9 cellular contexts compared by ENCODE assay signal in genomic region chr11:119169272-119169719, GRCh38. TPM values are rescaled to one million over a fixed set of nuclear protein-coding genes. Genes with fewer than 3 reads are reported as not detected.
A peak's percentile ranks its signal among the peaks of the same experiment; 100 is the strongest.
DNase-seq lines count a peak whose midpoint lies in the region; ATAC-seq, FAIRE-seq and TF ChIP-seq lines count a peak whose summit lies in the region.
"Had no signal": no experiment of that assay in that cellular context is flagged by ENCODE, and none has a peak within 500 bp of the region (broad histone marks: within the 10 kb centered on the region; RNA-seq: fewer than 3 reads in every experiment).

No MANE protein-coding gene starts in this region.

- TF ChIP-seq POLR2A in GM12878 (IDR thresholded peaks at IDR 0.05; ENCODE audit: low read depth, low read length) = no peak

- H3K36me3 Mint-ChIP-seq in Calu3 (ENCODE audit: insufficient read depth, unreplicated experiment) = peaks cover 15% of the 10 kb centered on the region

- DNase-seq in Calu3 (peak; percentile 40), NCI-H226 (peak; percentile 40), GM12878 (ENCODE audit: low read depth, low spot score) (no peak), NCI-H510A (lab: John Stamatoyannopoulos, UW) (no peak), Ammon's horn (ENCODE audit: low spot score) (no peak)

- H3K27ac Mint-ChIP-seq in Calu3 (ENCODE audit: unreplicated experiment) = peak overlapping the region; percentile 54

- CTCF ChIA-PET in Calu3 (lab: Charles Lee) (interaction anchor here (0.7 to 1.0 kb wide), 5 partner anchors 10 to 126 kb away, joined by 3 to 6 read pairs (median 4); partner anchors contain the start of gene ABCG4), GM12878 (lab: Yijun Ruan, JAX) (interaction anchor here (0.6 to 3.8 kb wide), 31 partner anchors 10 to 419 kb away, joined by 3 to 28 read pairs (median 3); partner anchors contain the start of genes C2CD2L, CBL, DPAGT1 and USP2)

- SMC1A ChIA-PET in GM12878 (lab: Charles Lee; ENCODE audit: uncharacterized antibody, unreplicated experiment) = interaction anchor here (0.7 to 2.9 kb wide), 4 partner anchors 25 to 67 kb away, joined by 3 to 12 read pairs (median 4); partner anchors contain the start of gene DPAGT1

- H3K36me3 ChIP-seq in GM12878 (ENCODE audit: control insufficient read depth in 2 of 2, insufficient read depth in 2 of 2, low read length in 1 of 2) (no peaks in the 10 kb centered on the region), iPS-18a (ENCODE audit: control insufficient read depth, low read depth, low read length) (peaks cover 3% of the 10 kb centered on the region)

- peak; percentile 56 for FAIRE-seq in GM12878 (lab: Jason Lieb, UNC)

- H3K9me3 ChIP-seq in GM12878 (replicated peaks; ENCODE audit: control insufficient read depth, insufficient read depth, low read length) (no peaks in the 10 kb centered on the region), iPS-18a (ENCODE audit: control insufficient read depth, low read depth, low read length) (no peaks in the 10 kb centered on the region)

- H3K9ac ChIP-seq in GM12878 (ENCODE audit: control insufficient read depth, insufficient read depth, low read length) (peak overlapping the region; percentile 85), iPS-18a (ENCODE audit: low read length) (peak overlapping the region; percentile 82)

- no peaks in the 10 kb centered on the region for H3K27me3 Mint-ChIP-seq in Calu3 (ENCODE audit: unreplicated experiment)

- intact Hi-C loops in Calu3 (cut with micrococcal nuclease; ENCODE audit: unreplicated experiment) = no loop called here
- intact Hi-C loops in GM12878 (cut with micrococcal nuclease; ENCODE audit: unreplicated experiment) = loop anchor here (5.0 kb wide), 1 partner anchor 153 kb away; no protein-coding TSS in a partner anchor

- TF ChIP-seq RAD21 in GM12878 (IDR thresholded peaks at IDR 0.05; ENCODE audit: insufficient read depth, low read depth, low read length) = no peak

- no peaks in the 10 kb centered on the region for H3K4me1 Mint-ChIP-seq in Calu3 (ENCODE audit: low read depth, unreplicated experiment)

- no TSS peak for BruUV-seq in Calu3 (replicated peaks; lab: Mats Ljungman, UMichigan)
- no TSS peak for BruUV-seq in GM12878 (replicated peaks; lab: Mats Ljungman, UMichigan)

- TF ChIP-seq EP300 in GM12878 (IDR thresholded peaks at IDR 0.05; ENCODE audit: borderline replicate concordance in 1 of 2, control insufficient read depth in 1 of 2, low read depth in 2 of 2, low read length in 2 of 2) = no peak

- H2AFZ ChIP-seq in GM12878 (ENCODE audit: control insufficient read depth, low read depth, low read length) = peak overlapping the region; percentile 96

- H3K27me3 ChIP-seq in GM12878 (replicated peaks in 1 of 2; ENCODE audit: control insufficient read depth in 2 of 2, insufficient read depth in 2 of 2, low read length in 1 of 2) (no peaks in the 10 kb centered on the region), iPS-18a (ENCODE audit: control insufficient read depth, insufficient read depth, low read length) (no peaks in the 10 kb centered on the region)

- H3K27ac ChIP-seq in GM12878 (ENCODE audit: control insufficient read depth, insufficient read depth) (peak overlapping the region; percentile 82), iPS-18a (ENCODE audit: low read length) (peak overlapping the region; percentile 70), skin epidermis (peak overlapping the region; percentile 86 to 99 (median 96))

- H3K79me2 ChIP-seq in GM12878 (ENCODE audit: control insufficient read depth, insufficient read depth, low read length) = peaks cover 2% of the 10 kb centered on the region; the same call in 1 of the 2 replicates

- H3K4me3 Mint-ChIP-seq in Calu3 (ENCODE audit: low read depth, unreplicated experiment) = peak overlapping the region; percentile 69

- H3K4me3 ChIP-seq in GM12878 (peak overlapping the region; percentile 92), iPS-18a (ENCODE audit: low read length) (peak overlapping the region; percentile 68), skin epidermis (peak overlapping the region; percentile 60 to 97 (median 77))

- peaks cover 4% of the 10 kb centered on the region; the same call in 1 of the 2 replicates for H3K4me1 ChIP-seq in GM12878 (ENCODE audit: control insufficient read depth, insufficient read depth, low read length)
- H3K4me1 ChIP-seq in iPS-18a (ENCODE audit: control insufficient read depth, low read depth, low read length) = peaks cover 7% of the 10 kb centered on the region

- TF ChIP-seq CTCF in Calu3 (IDR thresholded peaks at IDR 0.05; ENCODE audit: unreplicated experiment) = no peak
- no peak for TF ChIP-seq CTCF in GM12878 (IDR thresholded peaks at IDR 0.05 in 2 of 3, conservative IDR thresholded peaks at IDR 0.05 in 1 of 3; ENCODE audit: control insufficient read depth in 2 of 3, extremely low read depth in 1 of 3, insufficient read depth in 1 of 3, low read depth in 3 of 3, low read length in 3 of 3)

- in situ Hi-C loops in GM12878 (cut with MboI) = no loop called here

- H4K20me1 ChIP-seq in GM12878 (ENCODE audit: control insufficient read depth, insufficient read depth) = no peaks in the 10 kb centered on the region

- H3K9me3 Mint-ChIP-seq in Calu3 (ENCODE audit: low read depth, unreplicated experiment) = no peaks in the 10 kb centered on the region

- 11% methylated on average over 15 of the region's 15 CpGs for WGBS in GM12878 (ENCODE audit: insufficient coverage, insufficient replicate concordance, low lambda C conversion rate, missing lambda C conversion rate)

- RAD21 ChIA-PET in GM12878 (lab: Charles Lee; ENCODE audit: unreplicated experiment) = interaction anchor here (0.8 to 1.2 kb wide), 12 partner anchors 25 to 187 kb away, joined by 3 to 7 read pairs (median 4); partner anchors contain the start of genes C2CD2L and CBL

- POLR2A ChIA-PET in GM12878 (lab: Charles Lee) = interaction anchor here (0.6 to 2.3 kb wide), 8 partner anchors 49 to 169 kb away, joined by 3 to 12 read pairs (median 3); partner anchors contain the start of genes C2CD2L, HINFP and TRAPPC4

- ATAC-seq in GM21717 (IDR thresholded peaks at IDR 0.05; ENCODE audit: unreplicated experiment) (peak; percentile 30), GM12878 (peak; percentile 67)

- H3K4me2 ChIP-seq in GM12878 (ENCODE audit: control insufficient read depth, insufficient read depth) = peak overlapping the region; percentile 99

RNA-seq across cellular contexts. Expression of gene NLRX1, which starts 0.8 kb away (rescaled TPM):
- total RNA-seq in Calu3 (2022) (5.5 and 6.7 TPM in 2 replicates), GM12878 (2014; rRNA removed) (17.3 and 18.0 TPM in 2 replicates), GM12878 (2014; rRNA removed; fragmentation: Illumina TruSeq; extraction: Trizol) (6.1 and 6.9 TPM in 2 replicates), GM12878 (2021) (18.5 and 20.5 TPM in 2 replicates)
- total RNA-seq in GM12878 (2013; cell fraction: nucleolus; rRNA removed) = 11.5 and 13.9 TPM in 2 replicates
- polyA plus RNA-seq in GM12878 (2011; ENCODE audit: low read depth) = 5.4 TPM
- polyA plus RNA-seq in GM12878 (2011; rRNA removed) (2.3 and 6.4 TPM in 2 replicates), GM12878 (2014; fragmentation: Illumina TruSeq; extraction: Trizol) (3.3 and 6.8 TPM in 2 replicates), GM12878 (2014; fragmentation: Nextera tagmentation; extraction: Ambion mirVana) (1 to 10 TPM in 1 of 2 experiments, under 1 TPM in 1; 0.85 to 1.0 TPM), GM12878 (2014; rRNA removed) (15.6 and 16.5 TPM in 2 replicates), GM12878 (2016; fragmentation: Nextera tagmentation; extraction: Ambion mirVana) (10 to 100 TPM; 13.1 to 16.5 TPM)
- polyA plus RNA-seq in GM12878 (2011; cell fraction: cytosol; rRNA removed) = 9.8 and 12.0 TPM in 2 replicates
- 21.8 and 27.0 TPM in 2 replicates for polyA plus RNA-seq in GM12878 (2011; cell fraction: nucleus; rRNA removed)
- 9.7 and 10.2 TPM in 2 replicates for polyA plus RNA-seq in GM12878 (2012)
- 7.9 and 15.4 TPM in 2 replicates for polyA minus RNA-seq in GM12878 (2011; rRNA and poly(A)+ RNA removed)
- polyA minus RNA-seq in GM12878 (2011; cell fraction: cytosol; rRNA and poly(A)+ RNA removed) = 3.5 and 7.2 TPM in 2 replicates
- polyA minus RNA-seq in GM12878 (2011; cell fraction: nucleus; rRNA and poly(A)+ RNA removed) = 8.2 and 12.0 TPM in 2 replicates

RNA-seq across cellular contexts. Expression of gene NHERF4, which starts 16.0 kb away (rescaled TPM):
- total RNA-seq in Calu3 (2022) (0.15 TPM in 1 of 2 replicates, not detected in the other), GM12878 (2014; rRNA removed) (not detected in 2 replicates), GM12878 (2014; rRNA removed; fragmentation: Illumina TruSeq; extraction: Trizol) (not detected in 2 replicates), GM12878 (2021) (0.15 TPM in 1 of 2 replicates, not detected in the other)
- total RNA-seq in GM12878 (2013; cell fraction: nucleolus; rRNA removed) = not detected in 2 replicates
- polyA plus RNA-seq in GM12878 (2011; ENCODE audit: low read depth) = not detected
- polyA plus RNA-seq in GM12878 (2011; rRNA removed) (not detected in 2 replicates), GM12878 (2014; fragmentation: Illumina TruSeq; extraction: Trizol) (not detected in 2 replicates), GM12878 (2014; fragmentation: Nextera tagmentation; extraction: Ambion mirVana) (not detected), GM12878 (2014; rRNA removed) (not detected in 2 replicates), GM12878 (2016; fragmentation: Nextera tagmentation; extraction: Ambion mirVana) (not detected)
- polyA plus RNA-seq in GM12878 (2011; cell fraction: cytosol; rRNA removed) = not detected in 2 replicates
- polyA plus RNA-seq in GM12878 (2011; cell fraction: nucleus; rRNA removed) = not detected in 2 replicates
- polyA plus RNA-seq in GM12878 (2012) = 0.09 TPM in 1 of 2 replicates, not detected in the other
- not detected in 2 replicates for polyA minus RNA-seq in GM12878 (2011; rRNA and poly(A)+ RNA removed)
- not detected in 2 replicates for polyA minus RNA-seq in GM12878 (2011; cell fraction: cytosol; rRNA and poly(A)+ RNA removed)
- polyA minus RNA-seq in GM12878 (2011; cell fraction: nucleus; rRNA and poly(A)+ RNA removed) = not detected in 2 replicates

RNA-seq across cellular contexts. Expression of gene ABCG4, which starts 20.4 kb away (rescaled TPM):
- total RNA-seq in Calu3 (2022) (not detected in 2 replicates), GM12878 (2014; rRNA removed) (not detected in 2 replicates), GM12878 (2014; rRNA removed; fragmentation: Illumina TruSeq; extraction: Trizol) (not detected in 2 replicates), GM12878 (2021) (not detected in 2 replicates)
- not detected in 2 replicates for total RNA-seq in GM12878 (2013; cell fraction: nucleolus; rRNA removed)
- polyA plus RNA-seq in GM12878 (2011; ENCODE audit: low read depth) = not detected
- polyA plus RNA-seq in GM12878 (2011; rRNA removed) (not detected in 2 replicates), GM12878 (2014; fragmentation: Illumina TruSeq; extraction: Trizol) (not detected in 2 replicates), GM12878 (2014; fragmentation: Nextera tagmentation; extraction: Ambion mirVana) (not detected), GM12878 (2014; rRNA removed) (0.04 TPM in 1 of 2 replicates, not detected in the other), GM12878 (2016; fragmentation: Nextera tagmentation; extraction: Ambion mirVana) (not detected)
- not detected in 2 replicates for polyA plus RNA-seq in GM12878 (2011; cell fraction: cytosol; rRNA removed)
- polyA plus RNA-seq in GM12878 (2011; cell fraction: nucleus; rRNA removed) = 0.06 TPM in 1 of 2 replicates, not detected in the other
- polyA plus RNA-seq in GM12878 (2012) = 0.03 TPM in 1 of 2 replicates, not detected in the other
- not detected in 2 replicates for polyA minus RNA-seq in GM12878 (2011; rRNA and poly(A)+ RNA removed)
- polyA minus RNA-seq in GM12878 (2011; cell fraction: cytosol; rRNA and poly(A)+ RNA removed) = not detected in 2 replicates
- not detected in 2 replicates for polyA minus RNA-seq in GM12878 (2011; cell fraction: nucleus; rRNA and poly(A)+ RNA removed)
- total RNA-seq: T-helper 1 cell treated with Interleukin-12 subunit alpha and Interleukin-12 subunit beta and Interleukin-4 antibody, amounts not matched to agents 30 ng/mL and 1 ng/mL, for 36 hours had no signal

RNA-seq across cellular contexts. Expression of gene CBL, which starts 36.8 kb away (rescaled TPM):
- 14.2 and 15.9 TPM in 2 replicates for total RNA-seq in Calu3 (2022)
- 28.7 and 29.6 TPM in 2 replicates for total RNA-seq in GM12878 (2013; cell fraction: nucleolus; rRNA removed)
- 9.3 and 9.6 TPM in 2 replicates for total RNA-seq in GM12878 (2014; rRNA removed)
- 9.4 and 10.0 TPM in 2 replicates for total RNA-seq in GM12878 (2014; rRNA removed; fragmentation: Illumina TruSeq; extraction: Trizol)
- 25.4 and 27.1 TPM in 2 replicates for total RNA-seq in GM12878 (2021)
- 7.9 TPM for polyA plus RNA-seq in GM12878 (2011; ENCODE audit: low read depth)
- polyA plus RNA-seq in GM12878 (2011; rRNA removed) = 14.5 and 18.4 TPM in 2 replicates
- polyA plus RNA-seq in GM12878 (2011; cell fraction: cytosol; rRNA removed) = 11.4 and 16.9 TPM in 2 replicates
- 21.6 and 24.8 TPM in 2 replicates for polyA plus RNA-seq in GM12878 (2011; cell fraction: nucleus; rRNA removed)
- 9.4 and 12.4 TPM in 2 replicates for polyA plus RNA-seq in GM12878 (2012)
- polyA plus RNA-seq in GM12878 (2014; fragmentation: Illumina TruSeq; extraction: Trizol) = 21.5 and 25.9 TPM in 2 replicates
- polyA plus RNA-seq in GM12878 (2014; fragmentation: Nextera tagmentation; extraction: Ambion mirVana) = 1 to 10 TPM; 3.9 to 7.6 TPM
- 11.6 and 12.1 TPM in 2 replicates for polyA plus RNA-seq in GM12878 (2014; rRNA removed)
- 1 to 10 TPM; 8.2 to 8.8 TPM for polyA plus RNA-seq in GM12878 (2016; fragmentation: Nextera tagmentation; extraction: Ambion mirVana)
- polyA minus RNA-seq in GM12878 (2011; rRNA and poly(A)+ RNA removed) = 20.2 and 23.0 TPM in 2 replicates
- 11.9 and 13.2 TPM in 2 replicates for polyA minus RNA-seq in GM12878 (2011; cell fraction: cytosol; rRNA and poly(A)+ RNA removed)
- polyA minus RNA-seq in GM12878 (2011; cell fraction: nucleus; rRNA and poly(A)+ RNA removed) = 8.0 and 13.5 TPM in 2 replicates

RNA-seq across cellular contexts. Expression of gene HINFP, which starts 47.9 kb away (rescaled TPM):
- total RNA-seq in Calu3 (2022) = 21.8 and 22.6 TPM in 2 replicates
- total RNA-seq in GM12878 (2013; cell fraction: nucleolus; rRNA removed) = 91.4 and 92.0 TPM in 2 replicates
- 17.9 and 18.0 TPM in 2 replicates for total RNA-seq in GM12878 (2014; rRNA removed)
- total RNA-seq in GM12878 (2014; rRNA removed; fragmentation: Illumina TruSeq; extraction: Trizol) = 12.2 and 15.1 TPM in 2 replicates
- 16.1 and 24.5 TPM in 2 replicates for total RNA-seq in GM12878 (2021)
- polyA plus RNA-seq in GM12878 (2011; ENCODE audit: low read depth) = 11.3 TPM
- 16.2 and 25.9 TPM in 2 replicates for polyA plus RNA-seq in GM12878 (2011; rRNA removed)
- polyA plus RNA-seq in GM12878 (2011; cell fraction: cytosol; rRNA removed) = 30.6 and 33.3 TPM in 2 replicates
- 64.3 and 75.7 TPM in 2 replicates for polyA plus RNA-seq in GM12878 (2011; cell fraction: nucleus; rRNA removed)
- polyA plus RNA-seq in GM12878 (2012) = 16.4 and 19.0 TPM in 2 replicates
- 18.1 and 18.6 TPM in 2 replicates for polyA plus RNA-seq in GM12878 (2014; fragmentation: Illumina TruSeq; extraction: Trizol)
- polyA plus RNA-seq in GM12878 (2014; fragmentation: Nextera tagmentation; extraction: Ambion mirVana) = 10 to 100 TPM; 13.1 to 18.9 TPM
- polyA plus RNA-seq in GM12878 (2014; rRNA removed) = 26.3 and 27.4 TPM in 2 replicates
- polyA plus RNA-seq in GM12878 (2016; fragmentation: Nextera tagmentation; extraction: Ambion mirVana) = 10 to 100 TPM; 17.9 to 18.6 TPM
- polyA minus RNA-seq in GM12878 (2011; rRNA and poly(A)+ RNA removed) = 28.8 and 39.4 TPM in 2 replicates
- polyA minus RNA-seq in GM12878 (2011; cell fraction: cytosol; rRNA and poly(A)+ RNA removed) = 10.4 and 12.2 TPM in 2 replicates
- 28.4 and 41.1 TPM in 2 replicates for polyA minus RNA-seq in GM12878 (2011; cell fraction: nucleus; rRNA and poly(A)+ RNA removed)

Comparison
In these comparisons a context has a peak if more than half of its experiments do, and no peak if none do; other contexts are left out.
1. DNase-seq: peak in Calu3 (single experiment) and NCI-H226 (single experiment); none in GM12878 (single experiment), NCI-H510A (single experiment) and Ammon's horn (single experiment).
2. Peak in every context shown above with its lines, with median percentiles within 50 percentile points of each other: H3K27ac ChIP-seq and H3K4me3 ChIP-seq.